In genomic region chr4:55444822-55445221, GRCh38 we compare ENCODE assay signal across 10 cellular contexts.
DNase-seq lines count a peak whose midpoint lies in the region; ATAC-seq, FAIRE-seq and TF ChIP-seq lines count a peak whose summit lies in the region.
"Had no signal": no experiment of that assay in that cellular context is flagged by ENCODE, and none has a peak within 500 bp of the region (broad histone marks: within the 10 kb centered on the region; RNA-seq: fewer than 3 reads in every experiment).

No MANE protein-coding gene starts in this region.

- DNase-seq in NCI-H748 (lab: John Stamatoyannopoulos, UW; ENCODE audit: unreplicated experiment), result peak; percentile 2
- DNase-seq in NCI-H748 treated with DMSO at 0.1 percent for 48 hours (lab: John Stamatoyannopoulos, UW), result no peak
- DNase-seq in NCI-H526 treated with DMSO at 0.1 percent for 48 hours (lab: John Stamatoyannopoulos, UW), result peak; percentile 22
- peak; percentile 17 to 41 for DNase-seq in erythroblast (lab: John Stamatoyannopoulos, UW)
- peak; percentile 9 for DNase-seq in retina
- no peak for DNase-seq in urothelium cell line (ENCODE audit: low spot score)
- no peak for DNase-seq in cerebellar nuclear complex (lab: John Stamatoyannopoulos, UW)
- DNase-seq: MV-4-11 had no signal

- FAIRE-seq in urothelium cell line (lab: Jason Lieb, UNC), result no peak

- ATAC-seq in HG03378 (IDR thresholded peaks at IDR 0.05; ENCODE audit: unreplicated experiment), result no peak
- ATAC-seq: activated CD4-positive, CD25-positive, alpha-beta regulatory T cell treated with anti-CD3 and anti-CD28 coated beads, Interleukin-2, amount 50 U/mL, for 24 hours had no signal

- no peak for TF ChIP-seq POLR2A in erythroblast (IDR thresholded peaks at IDR 0.05; ENCODE audit: low read length)

Comparison
In these comparisons a context has a peak if more than half of its experiments do, and no peak if none do; other contexts are left out.
1. DNase-seq: peak in NCI-H748 (single experiment), NCI-H526 treated with DMSO at 0.1 percent for 48 hours (single experiment), erythroblast (2 of 2) and retina (single experiment); none in NCI-H748 treated with DMSO at 0.1 percent for 48 hours (single experiment), urothelium cell line (single experiment) and cerebellar nuclear complex (0 of 2).